Comparison of ENCODE assay signal across 8 cellular contexts in genomic region chr4:120921456-120922389, GRCh38. TPM values are rescaled to one million over a fixed set of nuclear protein-coding genes. Genes with fewer than 3 reads are reported as not detected.
DNase-seq lines count a peak whose midpoint lies in the region; ATAC-seq and TF ChIP-seq lines count a peak whose summit lies in the region.

No MANE protein-coding gene starts in this region.

- TF ChIP-seq CTCF in epithelial cell of esophagus (IDR thresholded peaks at IDR 0.05; ENCODE audit: insufficient read depth, low read depth, low read length, missing control alignments), result no peak

- peaks cover 8% of the 10 kb centered on the region for H3K4me1 Mint-ChIP-seq in activated CD8-positive, alpha-beta memory T cell treated with anti-CD3 and anti-CD28 coated beads, Interleukin-2, amount 10 ng/mL, durations not matched to agents 7 days and 5 days
- peaks cover 4% of the 10 kb centered on the region for H3K4me1 Mint-ChIP-seq in memory B cell

- peak overlapping the region; percentile 54 for H3K27ac Mint-ChIP-seq in activated CD8-positive, alpha-beta memory T cell treated with anti-CD3 and anti-CD28 coated beads, Interleukin-2, amount 10 ng/mL, durations not matched to agents 7 days and 5 days
- H3K27ac Mint-ChIP-seq in memory B cell, result no peak overlapping the region

- peak; percentile 59 for ATAC-seq in activated CD8-positive, alpha-beta memory T cell treated with anti-CD3 and anti-CD28 coated beads, Interleukin-2, amount 10 ng/mL, durations not matched to agents 7 days and 5 days
- no peak for ATAC-seq in memory B cell (ENCODE audit: low read depth)

- no peaks in the 10 kb centered on the region for H3K36me3 Mint-ChIP-seq in activated CD8-positive, alpha-beta memory T cell treated with anti-CD3 and anti-CD28 coated beads, Interleukin-2, amount 10 ng/mL, durations not matched to agents 7 days and 5 days
- H3K36me3 Mint-ChIP-seq in memory B cell, result no peaks in the 10 kb centered on the region

- no peaks in the 10 kb centered on the region for H3K9me3 Mint-ChIP-seq in activated CD8-positive, alpha-beta memory T cell treated with anti-CD3 and anti-CD28 coated beads, Interleukin-2, amount 10 ng/mL, durations not matched to agents 7 days and 5 days (ENCODE audit: low read depth)
- H3K9me3 Mint-ChIP-seq in memory B cell, result peaks cover under 1% of the 10 kb centered on the region

- CTCF ChIA-PET in activated CD8-positive, alpha-beta memory T cell treated with anti-CD3 and anti-CD28 coated beads, Interleukin-2, amount 10 ng/mL, durations not matched to agents 7 days and 5 days (lab: Charles Lee), result no interaction called here

- DNase-seq in Caki2 (ENCODE audit: low read depth) (peak; percentile 74), LoVo (ENCODE audit: low spot score) (peak; percentile 56), epithelial cell of esophagus (ENCODE audit: low read depth) (peak; percentile 62), memory B cell (ENCODE audit: low spot score in 2 of 2) (no peak), OCI-M2 (lab: John Stamatoyannopoulos, UW; ENCODE audit: unreplicated experiment) (no peak), NCI-H2196 (lab: John Stamatoyannopoulos, UW; ENCODE audit: unreplicated experiment) (no peak)
- DNase-seq in activated CD8-positive, alpha-beta memory T cell treated with anti-CD3 and anti-CD28 coated beads, Interleukin-2, amount 10 ng/mL, durations not matched to agents 7 days and 5 days, result peak; percentile 53
- DNase-seq in stimulated activated CD4-positive, alpha-beta T cell treated with anti-CD3 and anti-CD28 coated beads, Interleukin-4, amount 100 ng/mL, for 4 hours, result peak; percentile 54 to 56

- in situ Hi-C loops in Caki2 (cut with HindIII; ENCODE audit: low pct_unique_long_range_greater_than_20kb, low sequenced_read_pairs), result no loop called here

- H3K4me3 ChIP-seq in epithelial cell of esophagus (ENCODE audit: low read length), result peak overlapping the region; percentile 67

- H3K4me3 Mint-ChIP-seq in activated CD8-positive, alpha-beta memory T cell treated with anti-CD3 and anti-CD28 coated beads, Interleukin-2, amount 10 ng/mL, durations not matched to agents 7 days and 5 days, result peak overlapping the region; percentile 88
- H3K4me3 Mint-ChIP-seq in memory B cell, result peak overlapping the region; percentile 14

- peaks cover 45% of the 10 kb centered on the region for H3K27me3 Mint-ChIP-seq in activated CD8-positive, alpha-beta memory T cell treated with anti-CD3 and anti-CD28 coated beads, Interleukin-2, amount 10 ng/mL, durations not matched to agents 7 days and 5 days
- peaks cover 7% of the 10 kb centered on the region for H3K27me3 Mint-ChIP-seq in memory B cell

RNA-seq across cellular contexts. Expression of gene PRDM5, which starts 0.8 kb away (rescaled TPM):
- total RNA-seq in Caki2 (2014; rRNA removed; shearing (Covaris generic); ENCODE audit: low replicate concordance), result 4.1 and 4.7 TPM in 2 replicates
- 1 to 10 TPM in 1 of 2 experiments, not detected in 1; 1.2 TPM for total RNA-seq in activated CD8-positive, alpha-beta memory T cell treated with anti-CD3 and anti-CD28 coated beads, Interleukin-2, amount 10 ng/mL, durations not matched to agents 7 days and 5 days

Comparison
In these comparisons a context has a peak if more than half of its experiments do, and no peak if none do; other contexts are left out.
1. DNase-seq: peak in Caki2 (single experiment), LoVo (single experiment), activated CD8-positive, alpha-beta memory T cell treated with anti-CD3 and anti-CD28 coated beads, Interleukin-2, amount 10 ng/mL, durations not matched to agents 7 days and 5 days (single experiment), epithelial cell of esophagus (single experiment) and stimulated activated CD4-positive, alpha-beta T cell treated with anti-CD3 and anti-CD28 coated beads, Interleukin-4, amount 100 ng/mL, for 4 hours (2 of 2); none in memory B cell (0 of 2), OCI-M2 (single experiment) and NCI-H2196 (single experiment).